Comparison of ENCODE assay signal across 1 cellular context in genomic region chr7:28037220-28038010, GRCh38.
A peak's percentile ranks its signal among the peaks of the same experiment; 100 is the strongest.
TF ChIP-seq lines count a peak whose summit lies in the region.

No MANE protein-coding gene starts in this region.

TF ChIP-seq in HEK293, 187 proteins besides CTCF, POLR2A, EP300 and RAD21 (continued from another document and continues in another):
- TF ChIP-seq ZNF776 (tag by site-specific recombination; IDR thresholded peaks at IDR 0.05; ENCODE audit: borderline replicate concordance) = no peak
- peak; percentile 49; the same call in 1 of the 2 replicates for TF ChIP-seq ZNF558 (tag by site-specific recombination; IDR thresholded peaks at IDR 0.05)
- TF ChIP-seq ZNF596 (tag by site-specific recombination; IDR thresholded peaks at IDR 0.05) = no peak
- TF ChIP-seq PATZ1 (tag by site-specific recombination; IDR thresholded peaks at IDR 0.05) = no peak
- TF ChIP-seq, protein P1, sequence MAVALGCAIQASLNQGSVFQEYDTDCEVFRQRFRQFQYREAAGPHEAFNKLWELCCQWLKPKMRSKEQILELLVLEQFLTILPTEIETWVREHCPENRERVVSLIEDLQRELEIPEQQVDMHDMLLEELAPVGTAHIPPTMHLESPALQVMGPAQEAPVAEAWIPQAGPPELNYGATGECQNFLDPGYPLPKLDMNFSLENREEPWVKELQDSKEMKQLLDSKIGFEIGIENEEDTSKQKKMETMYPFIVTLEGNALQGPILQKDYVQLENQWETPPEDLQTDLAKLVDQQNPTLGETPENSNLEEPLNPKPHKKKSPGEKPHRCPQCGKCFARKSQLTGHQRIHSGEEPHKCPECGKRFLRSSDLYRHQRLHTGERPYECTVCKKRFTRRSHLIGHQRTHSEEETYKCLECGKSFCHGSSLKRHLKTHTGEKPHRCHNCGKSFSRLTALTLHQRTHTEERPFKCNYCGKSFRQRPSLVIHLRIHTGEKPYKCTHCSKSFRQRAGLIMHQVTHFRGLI (tag by site-specific recombination; IDR thresholded peaks at IDR 0.05) = no peak
- peak; percentile 41; the same call in 1 of the 2 replicates for TF ChIP-seq ZNF394 (tag by site-specific recombination; IDR thresholded peaks at IDR 0.05; ENCODE audit: borderline replicate concordance)
- no peak for TF ChIP-seq ZNF707 (tag by site-specific recombination; IDR thresholded peaks at IDR 0.05)
- no peak for TF ChIP-seq ZNF302 (tag by site-specific recombination; IDR thresholded peaks at IDR 0.05; ENCODE audit: low read depth)
- no peak for TF ChIP-seq KLF9 (tag by site-specific recombination; IDR thresholded peaks at IDR 0.05; ENCODE audit: low read depth)
- TF ChIP-seq SCRT2 (tag by site-specific recombination; IDR thresholded peaks at IDR 0.05) = no peak
- no peak for TF ChIP-seq ZNF548 (tag by site-specific recombination; IDR thresholded peaks at IDR 0.05)
- no peak for TF ChIP-seq KLF10 (tag by site-specific recombination; IDR thresholded peaks at IDR 0.05)
- no peak for TF ChIP-seq TRIM28 (IDR thresholded peaks at IDR 0.05; ENCODE audit: borderline replicate concordance, low read length)
- TF ChIP-seq, protein P2, sequence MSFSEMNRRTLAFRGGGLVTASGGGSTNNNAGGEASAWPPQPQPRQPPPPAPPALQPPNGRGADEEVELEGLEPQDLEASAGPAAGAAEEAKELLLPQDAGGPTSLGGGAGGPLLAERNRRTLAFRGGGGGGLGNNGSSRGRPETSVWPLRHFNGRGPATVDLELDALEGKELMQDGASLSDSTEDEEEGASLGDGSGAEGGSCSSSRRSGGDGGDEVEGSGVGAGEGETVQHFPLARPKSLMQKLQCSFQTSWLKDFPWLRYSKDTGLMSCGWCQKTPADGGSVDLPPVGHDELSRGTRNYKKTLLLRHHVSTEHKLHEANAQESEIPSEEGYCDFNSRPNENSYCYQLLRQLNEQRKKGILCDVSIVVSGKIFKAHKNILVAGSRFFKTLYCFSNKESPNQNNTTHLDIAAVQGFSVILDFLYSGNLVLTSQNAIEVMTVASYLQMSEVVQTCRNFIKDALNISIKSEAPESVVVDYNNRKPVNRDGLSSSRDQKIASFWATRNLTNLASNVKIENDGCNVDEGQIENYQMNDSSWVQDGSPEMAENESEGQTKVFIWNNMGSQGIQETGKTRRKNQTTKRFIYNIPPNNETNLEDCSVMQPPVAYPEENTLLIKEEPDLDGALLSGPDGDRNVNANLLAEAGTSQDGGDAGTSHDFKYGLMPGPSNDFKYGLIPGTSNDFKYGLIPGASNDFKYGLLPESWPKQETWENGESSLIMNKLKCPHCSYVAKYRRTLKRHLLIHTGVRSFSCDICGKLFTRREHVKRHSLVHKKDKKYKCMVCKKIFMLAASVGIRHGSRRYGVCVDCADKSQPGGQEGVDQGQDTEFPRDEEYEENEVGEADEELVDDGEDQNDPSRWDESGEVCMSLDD (tag by site-specific recombination; IDR thresholded peaks at IDR 0.05) = no peak
- no peak for TF ChIP-seq HOXC10 (CRISPR knock-in tag; IDR thresholded peaks at IDR 0.05)
- no peak for TF ChIP-seq ZNF214 (tag by site-specific recombination; IDR thresholded peaks at IDR 0.05; ENCODE audit: borderline replicate concordance)
- TF ChIP-seq, protein P3, sequence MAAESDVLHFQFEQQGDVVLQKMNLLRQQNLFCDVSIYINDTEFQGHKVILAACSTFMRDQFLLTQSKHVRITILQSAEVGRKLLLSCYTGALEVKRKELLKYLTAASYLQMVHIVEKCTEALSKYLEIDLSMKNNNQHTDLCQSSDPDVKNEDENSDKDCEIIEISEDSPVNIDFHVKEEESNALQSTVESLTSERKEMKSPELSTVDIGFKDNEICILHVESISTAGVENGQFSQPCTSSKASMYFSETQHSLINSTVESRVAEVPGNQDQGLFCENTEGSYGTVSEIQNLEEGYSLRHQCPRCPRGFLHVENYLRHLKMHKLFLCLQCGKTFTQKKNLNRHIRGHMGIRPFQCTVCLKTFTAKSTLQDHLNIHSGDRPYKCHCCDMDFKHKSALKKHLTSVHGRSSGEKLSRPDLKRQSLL (tag by site-specific recombination; IDR thresholded peaks at IDR 0.05) = no peak
- TF ChIP-seq ZBTB21 (tag by site-specific recombination; IDR thresholded peaks at IDR 0.05) = peak; percentile 52; the same call in 1 of the 2 replicates
- TF ChIP-seq SETDB1 (IDR thresholded peaks at IDR 0.05; ENCODE audit: insufficient read length, low read length) = no peak
- no peak for TF ChIP-seq ZNF555 (tag by site-specific recombination; conservative IDR thresholded peaks at IDR 0.05)
- no peak for TF ChIP-seq BCL6B (tag by site-specific recombination; IDR thresholded peaks at IDR 0.05)
- TF ChIP-seq TCF7L2 (IDR thresholded peaks at IDR 0.05; ENCODE audit: borderline replicate concordance, low read depth, low read length) = no peak
- TF ChIP-seq ZBTB1 (tag by site-specific recombination; IDR thresholded peaks at IDR 0.05) = no peak
- 0 out of 2 replicates have a peak, but pooled peaks have one; percentile 10 for TF ChIP-seq ZNF600 (tag by site-specific recombination; IDR thresholded peaks at IDR 0.05)
- no peak for TF ChIP-seq ZNF248 (tag by site-specific recombination; IDR thresholded peaks at IDR 0.05)
- TF ChIP-seq ATF2 (tag by site-specific recombination; IDR thresholded peaks at IDR 0.05; ENCODE audit: low read depth) = no peak
- no peak for TF ChIP-seq ZNF335 (tag by site-specific recombination; conservative IDR thresholded peaks at IDR 0.05)
- no peak for TF ChIP-seq ZNF157 (tag by site-specific recombination; IDR thresholded peaks at IDR 0.05)
- TF ChIP-seq SP7 (tag by site-specific recombination; IDR thresholded peaks at IDR 0.05) = peak; percentile 63; the same call in 1 of the 2 replicates
- TF ChIP-seq, protein P4, sequence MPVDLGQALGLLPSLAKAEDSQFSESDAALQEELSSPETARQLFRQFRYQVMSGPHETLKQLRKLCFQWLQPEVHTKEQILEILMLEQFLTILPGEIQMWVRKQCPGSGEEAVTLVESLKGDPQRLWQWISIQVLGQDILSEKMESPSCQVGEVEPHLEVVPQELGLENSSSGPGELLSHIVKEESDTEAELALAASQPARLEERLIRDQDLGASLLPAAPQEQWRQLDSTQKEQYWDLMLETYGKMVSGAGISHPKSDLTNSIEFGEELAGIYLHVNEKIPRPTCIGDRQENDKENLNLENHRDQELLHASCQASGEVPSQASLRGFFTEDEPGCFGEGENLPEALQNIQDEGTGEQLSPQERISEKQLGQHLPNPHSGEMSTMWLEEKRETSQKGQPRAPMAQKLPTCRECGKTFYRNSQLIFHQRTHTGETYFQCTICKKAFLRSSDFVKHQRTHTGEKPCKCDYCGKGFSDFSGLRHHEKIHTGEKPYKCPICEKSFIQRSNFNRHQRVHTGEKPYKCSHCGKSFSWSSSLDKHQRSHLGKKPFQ (tag by site-specific recombination; IDR thresholded peaks at IDR 0.05) = no peak
- no peak for TF ChIP-seq ZSCAN18 (tag by site-specific recombination; IDR thresholded peaks at IDR 0.05)
- TF ChIP-seq WT1 (tag by site-specific recombination; IDR thresholded peaks at IDR 0.05) = no peak
- no peak for TF ChIP-seq ZNF391 (tag by site-specific recombination; IDR thresholded peaks at IDR 0.05; ENCODE audit: borderline replicate concordance, low read depth)
- TF ChIP-seq ZNF169 (tag by site-specific recombination; IDR thresholded peaks at IDR 0.05) = no peak
- TF ChIP-seq ZNF146 (tag by site-specific recombination; IDR thresholded peaks at IDR 0.05) = no peak
- no peak for TF ChIP-seq REPIN1 (tag by site-specific recombination; IDR thresholded peaks at IDR 0.05; ENCODE audit: low read depth)
- TF ChIP-seq ZNF664 (tag by site-specific recombination; IDR thresholded peaks at IDR 0.05) = no peak
- TF ChIP-seq ZBTB48 (tag by site-specific recombination; IDR thresholded peaks at IDR 0.05) = no peak
- peak; percentile 43; the same call in 1 of the 2 replicates for TF ChIP-seq ZEB2 (tag by site-specific recombination; IDR thresholded peaks at IDR 0.05)
- no peak for TF ChIP-seq ZNF768 (tag by site-specific recombination; IDR thresholded peaks at IDR 0.05)
- TF ChIP-seq ZNF785 (tag by site-specific recombination; IDR thresholded peaks at IDR 0.05) = no peak
- TF ChIP-seq ZNF48 (tag by site-specific recombination; IDR thresholded peaks at IDR 0.05) = no peak
- TF ChIP-seq, protein P5, sequence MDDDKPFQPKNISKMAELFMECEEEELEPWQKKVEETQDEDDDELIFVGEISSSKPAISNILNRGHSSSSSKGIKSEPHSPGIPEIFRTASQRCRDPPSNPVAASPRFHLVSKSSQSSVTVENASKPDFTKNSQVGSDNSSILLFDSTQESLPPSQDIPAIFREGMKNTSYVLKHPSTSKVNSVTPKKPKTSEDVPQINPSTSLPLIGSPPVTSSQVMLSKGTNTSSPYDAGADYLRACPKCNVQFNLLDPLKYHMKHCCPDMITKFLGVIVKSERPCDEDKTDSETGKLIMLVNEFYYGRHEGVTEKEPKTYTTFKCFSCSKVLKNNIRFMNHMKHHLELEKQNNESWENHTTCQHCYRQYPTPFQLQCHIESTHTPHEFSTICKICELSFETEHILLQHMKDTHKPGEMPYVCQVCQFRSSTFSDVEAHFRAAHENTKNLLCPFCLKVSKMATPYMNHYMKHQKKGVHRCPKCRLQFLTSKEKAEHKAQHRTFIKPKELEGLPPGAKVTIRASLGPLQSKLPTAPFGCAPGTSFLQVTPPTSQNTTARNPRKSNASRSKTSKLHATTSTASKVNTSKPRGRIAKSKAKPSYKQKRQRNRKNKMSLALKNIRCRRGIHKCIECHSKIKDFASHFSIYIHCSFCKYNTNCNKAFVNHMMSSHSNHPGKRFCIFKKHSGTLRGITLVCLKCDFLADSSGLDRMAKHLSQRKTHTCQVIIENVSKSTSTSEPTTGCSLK (tag by site-specific recombination; IDR thresholded peaks at IDR 0.05) = no peak
- TF ChIP-seq ZNF792 (tag by site-specific recombination; IDR thresholded peaks at IDR 0.05) = no peak
- no peak for TF ChIP-seq ZBTB20 (tag by site-specific recombination; IDR thresholded peaks at IDR 0.05)
- TF ChIP-seq ZNF16 (tag by site-specific recombination; IDR thresholded peaks at IDR 0.05; ENCODE audit: low read depth) = no peak
- TF ChIP-seq ZNF561 (tag by site-specific recombination; IDR thresholded peaks at IDR 0.05; ENCODE audit: borderline replicate concordance) = no peak
- 0 out of 2 replicates have a peak, but pooled peaks have one; percentile 17 for TF ChIP-seq ZFP3 (tag by site-specific recombination; IDR thresholded peaks at IDR 0.05; ENCODE audit: low read depth)
- no peak for TF ChIP-seq ZNF23 (tag by site-specific recombination; IDR thresholded peaks at IDR 0.05; ENCODE audit: borderline replicate concordance)
